ENCODE assay signal across 19 cellular contexts in genomic region chr5:96300986-96301385, GRCh38.
"Had no signal": no experiment of that assay in that cellular context is flagged by ENCODE, and none has a peak within 500 bp of the region (broad histone marks: within the 10 kb centered on the region; RNA-seq: fewer than 3 reads in every experiment).

No MANE protein-coding gene starts in this region.

- H3K4me1 ChIP-seq: gastrocnemius medialis had no signal

- H3K4me3 ChIP-seq: gastrocnemius medialis, lung, thoracic aorta, upper lobe of left lung had no signal

- H3K9me3 ChIP-seq: gastrocnemius medialis, thoracic aorta had no signal

- H3K36me3 ChIP-seq: brain microvascular endothelial cell, gastrocnemius medialis, thoracic aorta, upper lobe of left lung had no signal

- H3K27ac ChIP-seq: brain microvascular endothelial cell, gastrocnemius medialis, thoracic aorta, upper lobe of left lung had no signal

- DNase-seq: activated CD4-positive, alpha-beta T cell treated with anti-CD3 and anti-CD28 coated beads, Interleukin-2, amount 10 ng/mL, durations not matched to agents 24 days and 14 days; activated CD8-positive, alpha-beta T cell treated with anti-CD3 and anti-CD28 coated beads, Interleukin-2, amount 10 ng/mL, durations not matched to agents 7 days and 5 days; activated naive CD4-positive, alpha-beta T cell treated with anti-CD3 and anti-CD28 coated beads, Interleukin-2, amount 10 ng/mL, durations not matched to agents 7 days and 5 days; activated T-cell treated with anti-CD3 and anti-CD28 coated beads, Interleukin-2, amount 50 U/mL, for 24 hours; aorta; brain microvascular endothelial cell; central memory CD4-positive, alpha-beta T cell; gastrocnemius medialis; head of caudate nucleus; kidney; nephron progenitor cell; occipital lobe; retina; stimulated activated naive B cell treated with anti-CD40 and anti-IgM and Interleukin-4, amounts not matched to agents 10 μg/mL and 1 μg/mL and 100 μg/mL, for 72 hours; upper lobe of left lung had no signal

- H3K27me3 Mint-ChIP-seq: activated naive CD4-positive, alpha-beta T cell treated with anti-CD3 and anti-CD28 coated beads, Interleukin-2, amount 10 ng/mL, durations not matched to agents 7 days and 5 days; activated T-cell treated with anti-CD3 and anti-CD28 coated beads, Interleukin-2, amount 50 U/mL, for 24 hours; stimulated activated naive B cell treated with anti-CD40 and anti-IgM and Interleukin-4, amounts not matched to agents 10 μg/mL and 1 μg/mL and 100 μg/mL, for 72 hours had no signal

- H3K27me3 ChIP-seq: brain microvascular endothelial cell, gastrocnemius medialis, upper lobe of left lung had no signal

- H3K36me3 Mint-ChIP-seq: activated naive CD4-positive, alpha-beta T cell treated with anti-CD3 and anti-CD28 coated beads, Interleukin-2, amount 10 ng/mL, durations not matched to agents 7 days and 5 days; mesothelial cell of epicardium; stimulated activated naive B cell treated with anti-CD40 and anti-IgM and Interleukin-4, amounts not matched to agents 10 μg/mL and 1 μg/mL and 100 μg/mL, for 72 hours had no signal

- H3K4me3 Mint-ChIP-seq: activated CD4-positive, alpha-beta T cell treated with anti-CD3 and anti-CD28 coated beads, Interleukin-2, amount 10 ng/mL, durations not matched to agents 24 days and 14 days; activated CD8-positive, alpha-beta T cell treated with anti-CD3 and anti-CD28 coated beads, Interleukin-2, amount 10 ng/mL, durations not matched to agents 7 days and 5 days; activated naive CD4-positive, alpha-beta T cell treated with anti-CD3 and anti-CD28 coated beads, Interleukin-2, amount 10 ng/mL, durations not matched to agents 7 days and 5 days; activated T-cell treated with anti-CD3 and anti-CD28 coated beads, Interleukin-2, amount 50 U/mL, for 24 hours; mesothelial cell of epicardium; nephron progenitor cell; stimulated activated naive B cell treated with anti-CD40 and anti-IgM and Interleukin-4, amounts not matched to agents 10 μg/mL and 1 μg/mL and 100 μg/mL, for 72 hours had no signal

- H3K4me1 Mint-ChIP-seq: activated CD4-positive, alpha-beta T cell treated with anti-CD3 and anti-CD28 coated beads, Interleukin-2, amount 10 ng/mL, durations not matched to agents 24 days and 14 days; activated naive CD4-positive, alpha-beta T cell treated with anti-CD3 and anti-CD28 coated beads, Interleukin-2, amount 10 ng/mL, durations not matched to agents 7 days and 5 days; nephron progenitor cell; stimulated activated naive B cell treated with anti-CD40 and anti-IgM and Interleukin-4, amounts not matched to agents 10 μg/mL and 1 μg/mL and 100 μg/mL, for 72 hours had no signal

- H3K27ac Mint-ChIP-seq: activated CD4-positive, alpha-beta T cell treated with anti-CD3 and anti-CD28 coated beads, Interleukin-2, amount 10 ng/mL, durations not matched to agents 24 days and 14 days; activated CD8-positive, alpha-beta T cell treated with anti-CD3 and anti-CD28 coated beads, Interleukin-2, amount 10 ng/mL, durations not matched to agents 7 days and 5 days; activated naive CD4-positive, alpha-beta T cell treated with anti-CD3 and anti-CD28 coated beads, Interleukin-2, amount 10 ng/mL, durations not matched to agents 7 days and 5 days; activated T-cell treated with anti-CD3 and anti-CD28 coated beads, Interleukin-2, amount 50 U/mL, for 24 hours; mesothelial cell of epicardium; nephron progenitor cell; stimulated activated naive B cell treated with anti-CD40 and anti-IgM and Interleukin-4, amounts not matched to agents 10 μg/mL and 1 μg/mL and 100 μg/mL, for 72 hours had no signal

- ATAC-seq: activated CD8-positive, alpha-beta T cell treated with anti-CD3 and anti-CD28 coated beads, Interleukin-2, amount 10 ng/mL, durations not matched to agents 7 days and 5 days; gastrocnemius medialis; left lobe of liver; stimulated activated naive B cell treated with anti-CD40 and anti-IgM and Interleukin-4, amounts not matched to agents 10 μg/mL and 1 μg/mL and 100 μg/mL, for 72 hours had no signal
